Comparison of ENCODE assay signal across 8 cellular contexts in the genomic region with DNA sequence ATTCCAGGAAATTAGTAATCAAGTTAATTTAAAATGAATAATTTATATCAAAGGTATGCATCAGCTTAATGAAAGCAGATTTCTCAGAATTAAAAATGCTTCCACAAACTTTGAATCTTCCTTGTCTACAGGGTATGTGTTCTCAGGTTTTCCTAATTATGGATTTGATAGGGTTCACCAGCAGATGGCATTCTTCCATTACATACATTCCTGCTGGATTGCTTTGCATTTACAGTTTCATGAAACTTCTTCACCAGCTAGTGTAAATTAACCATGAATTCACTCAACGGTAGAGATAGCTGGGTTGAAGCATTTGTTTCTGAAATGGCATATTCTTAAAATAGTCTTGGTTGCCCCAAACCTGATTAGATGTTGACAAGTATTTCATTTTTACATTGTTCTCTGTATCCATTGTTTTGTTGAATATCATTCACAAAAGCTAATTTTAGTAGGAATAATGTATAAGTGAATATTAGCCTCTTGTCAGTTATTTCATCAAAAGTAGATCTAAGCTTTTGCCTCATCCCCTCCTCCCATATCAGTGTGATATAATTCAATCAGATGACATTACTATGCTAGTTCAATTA.
A peak's percentile ranks its signal among the peaks of the same experiment; 100 is the strongest.
DNase-seq lines count a peak whose midpoint lies in the region; ATAC-seq, FAIRE-seq and TF ChIP-seq lines count a peak whose summit lies in the region.

No MANE protein-coding gene starts in this region.

- POLR2A ChIA-PET in CD8-positive, alpha-beta T cell (lab: Charles Lee) = no interaction called here

- H3K4me3 Mint-ChIP-seq in CD8-positive, alpha-beta T cell = no peak overlapping the region
- H3K4me3 Mint-ChIP-seq in endothelial cell (ENCODE audit: unreplicated experiment) = no peak overlapping the region

- no peaks in the 10 kb centered on the region for H3K9me3 Mint-ChIP-seq in CD8-positive, alpha-beta T cell
- H3K9me3 Mint-ChIP-seq in endothelial cell (ENCODE audit: unreplicated experiment) = no peaks in the 10 kb centered on the region

- DNase-seq in CD8-positive, alpha-beta T cell = no peak
- DNase-seq in HFF-Myc (ENCODE audit: extremely low read depth, low read depth) = peak; percentile 21
- peak; percentile 25 for DNase-seq in NT2/D1 (ENCODE audit: low read depth, low spot score)
- DNase-seq in endothelial cell (ENCODE audit: low spot score) = peak; percentile 23
- no peak for DNase-seq in pancreas
- DNase-seq in activated CD8-positive, alpha-beta memory T cell treated with anti-CD3 and anti-CD28 coated beads, Interleukin-2, amount 50 U/mL, for 48 hours = no peak

- H3K27ac Mint-ChIP-seq in CD8-positive, alpha-beta T cell = no peak overlapping the region
- no peak overlapping the region for H3K27ac Mint-ChIP-seq in endothelial cell (ENCODE audit: unreplicated experiment)

- whole genome bisulfite sequencing in pancreas, 2 donors = 3% methylated on average over 1 of the region's 1 CpG

- H3K27ac ChIP-seq in CD8-positive, alpha-beta T cell (ENCODE audit: low read depth, low read length) = no peak overlapping the region
- H3K27ac ChIP-seq in pancreas = no peak overlapping the region

- H3K4me1 Mint-ChIP-seq in CD8-positive, alpha-beta T cell (ENCODE audit: low read depth) = no peaks in the 10 kb centered on the region
- no peaks in the 10 kb centered on the region for H3K4me1 Mint-ChIP-seq in endothelial cell (ENCODE audit: unreplicated experiment)

- H3K4me3 ChIP-seq in CD8-positive, alpha-beta T cell (ENCODE audit: low read depth, low read length) = no peak overlapping the region
- H3K4me3 ChIP-seq in HFF-Myc (replicated peaks; ENCODE audit: low read depth, low read length) = no peak overlapping the region
- no peak overlapping the region for H3K4me3 ChIP-seq in NT2/D1 (ENCODE audit: insufficient read length, low read depth)
- no peak overlapping the region for H3K4me3 ChIP-seq in pancreas

- no peaks in the 10 kb centered on the region for H3K36me3 ChIP-seq in CD8-positive, alpha-beta T cell (ENCODE audit: insufficient read depth, low read length)
- H3K36me3 ChIP-seq in NT2/D1 (ENCODE audit: insufficient read depth, insufficient read length, low read length) (no peaks in the 10 kb centered on the region), pancreas (no peaks in the 10 kb centered on the region)

- FAIRE-seq in pancreas (lab: Jason Lieb, UNC) = peak; percentile 23

- CTCF ChIA-PET in CD8-positive, alpha-beta T cell (lab: Charles Lee) = interaction anchor here (1.3 to 1.5 kb wide), 2 partner anchors 11 to 740 kb away, joined by 4 read pairs; no protein-coding TSS in a partner anchor

- H3K36me3 Mint-ChIP-seq in CD8-positive, alpha-beta T cell = no peaks in the 10 kb centered on the region
- no peaks in the 10 kb centered on the region for H3K36me3 Mint-ChIP-seq in endothelial cell (ENCODE audit: low read depth, unreplicated experiment)

- no peaks in the 10 kb centered on the region for H3K4me1 ChIP-seq in CD8-positive, alpha-beta T cell (ENCODE audit: insufficient read depth, low read length)
- H3K4me1 ChIP-seq in NT2/D1 (ENCODE audit: insufficient read depth, insufficient read length) (no peaks in the 10 kb centered on the region), pancreas (no peaks in the 10 kb centered on the region)

- no peaks in the 10 kb centered on the region for H3K9me3 ChIP-seq in CD8-positive, alpha-beta T cell (ENCODE audit: low read length)
- H3K9me3 ChIP-seq in NT2/D1 (ENCODE audit: insufficient read depth, low read length) (no peaks in the 10 kb centered on the region), pancreas (no peaks in the 10 kb centered on the region)

- no peak for ATAC-seq in CD8-positive, alpha-beta T cell
- ATAC-seq in pancreas (peak in 3 of 4 donors; percentile 56 to 59 (median 57)), GM18517 (IDR thresholded peaks at IDR 0.05; ENCODE audit: unreplicated experiment) (no peak), HG03139 (IDR thresholded peaks at IDR 0.05; ENCODE audit: unreplicated experiment) (no peak)

- no peak overlapping the region for H3K9ac ChIP-seq in NT2/D1 (ENCODE audit: insufficient read length, low read depth)

- H3K27me3 ChIP-seq in CD8-positive, alpha-beta T cell (ENCODE audit: insufficient read depth, low read length) = no peaks in the 10 kb centered on the region
- H3K27me3 ChIP-seq in NT2/D1 (ENCODE audit: insufficient read depth, insufficient read length) (no peaks in the 10 kb centered on the region), pancreas (no peaks in the 10 kb centered on the region)

- TF ChIP-seq CTCF in CD8-positive, alpha-beta T cell (IDR thresholded peaks at IDR 0.05) = peak; percentile 28
- peak; percentile 33 for TF ChIP-seq CTCF in HFF-Myc (IDR thresholded peaks at IDR 0.05; ENCODE audit: low read depth, low read length, missing control alignments)
- TF ChIP-seq CTCF in endothelial cell (IDR thresholded peaks at IDR 0.05; ENCODE audit: unreplicated experiment) = no peak
- TF ChIP-seq CTCF in pancreas (IDR thresholded peaks at IDR 0.05) = peak in 3 of 4 donors; percentile 24 to 34 (median 27)

- intact Hi-C loops in CD8-positive, alpha-beta T cell (cut with DNase I, micrococcal nuclease) = loop anchor here (1.0 to 5.0 kb wide), 3 partner anchors 602 to 742 kb away; no protein-coding TSS in a partner anchor
- intact Hi-C loops in pancreas (cut with DNase I) = no loop called here

- peaks cover 4% of the 10 kb centered on the region for H3K27me3 Mint-ChIP-seq in CD8-positive, alpha-beta T cell (ENCODE audit: low read depth)
- H3K27me3 Mint-ChIP-seq in endothelial cell (ENCODE audit: unreplicated experiment) = no peaks in the 10 kb centered on the region

Comparison
In these comparisons a context has a peak if more than half of its experiments do, and no peak if none do; other contexts are left out.
1. ATAC-seq: peak in pancreas (3 of 4); none in CD8-positive, alpha-beta T cell (single experiment), GM18517 (single experiment) and HG03139 (single experiment).
2. DNase-seq: peak in HFF-Myc (single experiment), NT2/D1 (single experiment) and endothelial cell (single experiment); none in CD8-positive, alpha-beta T cell (0 of 7), pancreas (0 of 6) and activated CD8-positive, alpha-beta memory T cell treated with anti-CD3 and anti-CD28 coated beads, Interleukin-2, amount 50 U/mL, for 48 hours (single experiment).
3. intact Hi-C loops: an anchor here in CD8-positive, alpha-beta T cell (1.0 to 5.0 kb wide); none called in pancreas.